ENCODE assay signal across 16 cellular contexts in genomic region chr11:120928506-120929062, GRCh38.
"Had no signal": no experiment of that assay in that cellular context is flagged by ENCODE, and none has a peak within 500 bp of the region (broad histone marks: within the 10 kb centered on the region; RNA-seq: fewer than 3 reads in every experiment).

No MANE protein-coding gene starts in this region.

- ATAC-seq: body of pancreas had no signal

- H3K27ac Mint-ChIP-seq: T-helper 2 cell treated with Interferon-gamma antibody and Interleukin-4, amounts not matched to agents 5 μg/mL and 100 μg/mL, for 36 hours had no signal

- H3K9me3 Mint-ChIP-seq: T-helper 2 cell treated with Interferon-gamma antibody and Interleukin-4, amounts not matched to agents 5 μg/mL and 100 μg/mL, for 36 hours had no signal

- H3K36me3 ChIP-seq: esophagus muscularis mucosa, ovary had no signal

- DNase-seq: activated CD4-positive, alpha-beta T cell treated with anti-CD3 and anti-CD28 coated beads, Interleukin-2, amount 50 U/mL, for 4 hours; activated CD4-positive, CD25-positive, alpha-beta regulatory T cell treated with anti-CD3 and anti-CD28 coated beads, Interleukin-2, amount 50 U/mL, for 72 hours; activated naive CD4-positive, alpha-beta T cell treated with anti-CD3 and anti-CD28 coated beads, Interleukin-2, amount 50 U/mL, for 16 hours; activated T-cell treated with anti-CD3 and anti-CD28 coated beads, Interleukin-2, amount 50 U/mL, for 1 hour; body of pancreas; cerebellar nuclear complex; foreskin keratinocyte; left ventricle myocardium superior; mesenchymal stem cell; ovary; stimulated activated CD4-positive, alpha-beta T cell treated with anti-CD3 and anti-CD28 coated beads, Interleukin-4, amount 100 ng/mL, for 4 hours had no signal

- H3K27ac ChIP-seq: body of pancreas, esophagus muscularis mucosa, foreskin keratinocyte, ovary, skin epidermis had no signal

- H3K4me3 Mint-ChIP-seq: T-helper 2 cell treated with Interferon-gamma antibody and Interleukin-4, amounts not matched to agents 5 μg/mL and 100 μg/mL, for 36 hours had no signal

- H3K4me1 ChIP-seq: body of pancreas, esophagus muscularis mucosa, foreskin keratinocyte had no signal

- H3K9me3 ChIP-seq: body of pancreas, esophagus muscularis mucosa, ovary had no signal

- H3K4me3 ChIP-seq: body of pancreas, dorsolateral prefrontal cortex, esophagus muscularis mucosa, ovary, skin epidermis had no signal

- FAIRE-seq: urothelium cell line had no signal

- H3K27me3 ChIP-seq: body of pancreas, dorsolateral prefrontal cortex, foreskin keratinocyte, ovary had no signal
